Comparison of ENCODE assay signal across 7 cellular contexts in genomic region chr13:19207413-19207812, GRCh38. TPM values are rescaled to one million over a fixed set of nuclear protein-coding genes. Genes with fewer than 3 reads are reported as not detected.
"Had no signal": no experiment of that assay in that cellular context is flagged by ENCODE, and none has a peak within 500 bp of the region (broad histone marks: within the 10 kb centered on the region; RNA-seq: fewer than 3 reads in every experiment).

No MANE protein-coding gene starts in this region.

RNA-seq across cellular contexts. Expression of gene TUBA3C, which starts 25.8 kb away (rescaled TPM):
- total RNA-seq: OCI-LY7; PC-9; Peyer's patch; SJCRH30; SJSA1; T-cell; T-helper 1 cell treated with Interleukin-12 subunit alpha and Interleukin-12 subunit beta and Interleukin-4 antibody, amounts not matched to agents 30 ng/mL and 1 ng/mL, for 36 hours had no signal
